Comparison of ENCODE assay signal across 27 cellular contexts in the genomic region with DNA sequence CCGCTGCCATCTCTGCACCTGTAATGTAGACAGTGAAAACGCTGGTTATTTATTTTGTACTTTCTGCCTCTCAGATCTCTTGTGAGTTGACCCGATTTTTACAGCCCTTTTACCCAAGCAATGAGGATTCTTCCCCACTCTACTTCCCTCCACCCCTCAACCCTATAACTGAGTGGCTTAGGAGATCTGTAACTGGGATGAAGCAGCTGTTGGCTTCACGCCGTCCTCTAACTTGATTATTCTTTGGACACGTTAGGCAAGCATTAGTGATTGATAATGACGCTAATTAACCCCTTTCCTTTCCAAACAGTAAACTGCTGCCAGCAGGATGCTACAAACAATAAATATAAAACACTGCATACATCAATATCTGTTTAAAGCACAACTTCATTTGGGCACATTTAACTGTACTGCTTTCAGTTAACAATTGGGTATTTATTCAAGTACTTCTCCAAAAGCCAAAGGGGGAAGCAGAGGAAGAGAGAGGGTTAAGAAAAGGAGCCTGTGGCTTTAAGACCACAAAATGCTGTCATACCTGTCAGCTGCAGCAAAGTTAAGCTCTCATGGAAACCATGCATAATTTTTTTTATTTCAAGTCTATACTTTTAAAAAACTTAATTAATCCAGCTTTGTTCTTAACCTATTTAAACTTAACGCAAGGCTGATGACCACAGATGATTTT. TPM values are rescaled to one million over a fixed set of nuclear protein-coding genes. Genes with fewer than 3 reads are reported as not detected.
DNase-seq lines count a peak whose midpoint lies in the region; ATAC-seq, FAIRE-seq and TF ChIP-seq lines count a peak whose summit lies in the region.
"Had no signal": no experiment of that assay in that cellular context is flagged by ENCODE, and none has a peak within 500 bp of the region (broad histone marks: within the 10 kb centered on the region; RNA-seq: fewer than 3 reads in every experiment).

No MANE protein-coding gene starts in this region.

- H3K9ac ChIP-seq in H1 (replicated peaks in 1 of 4; ENCODE audit: extremely low read depth in 1 of 4, low read depth in 3 of 4, low read length in 3 of 4): no peak overlapping the region

- POLR2A ChIA-PET in H1 (lab: Charles Lee; ENCODE audit: partially characterized antibody): interaction anchor here (0.6 to 2.0 kb wide), 3 partner anchors 11 to 24 kb away, joined by 3 to 5 read pairs (median 4); no protein-coding TSS in a partner anchor
- POLR2A ChIA-PET in Caco-2 (lab: Charles Lee): no interaction called here

- CTCF ChIA-PET in H1 (lab: Charles Lee; ENCODE audit: partially characterized antibody): interaction anchor here (1.1 to 1.4 kb wide), 7 partner anchors 11 to 1143 kb away, joined by 3 to 4 read pairs (median 4); no protein-coding TSS in a partner anchor
- CTCF ChIA-PET in Caco-2 (lab: Charles Lee): no interaction called here

- no peak overlapping the region for H4K91ac ChIP-seq in H1 (replicated peaks; ENCODE audit: insufficient read length, low read length)

- H4K5ac ChIP-seq in H1 (ENCODE audit: insufficient read length, low read depth, low read length): no peak overlapping the region

- H3K9me3 ChIP-seq in H1 (ENCODE audit: insufficient read depth in 2 of 2, low read depth in 1 of 2, low read length in 1 of 2) (no peaks in the 10 kb centered on the region), right cardiac atrium (ENCODE audit: control insufficient read depth, low read length) (no peaks in the 10 kb centered on the region), Caco-2 (no peaks in the 10 kb centered on the region)
- H3K9me3 ChIP-seq: HAP-1, right atrium auricular region had no signal

- H3K4me2 ChIP-seq in H1 (ENCODE audit: insufficient read depth in 1 of 2, low read depth in 2 of 2, low read length in 2 of 2): no peak overlapping the region; a peak in 2 of 4 replicates

- no peak overlapping the region for H4K8ac ChIP-seq in H1 (ENCODE audit: extremely low read depth, insufficient read depth, low read length)

- H3K23me2 ChIP-seq in H1 (ENCODE audit: low read depth, low read length): no peaks in the 10 kb centered on the region; the same call in none of the 2 replicates

- DNase-seq in GDM1 (lab: John Stamatoyannopoulos, UW) (peak; percentile 4), NB4 (ENCODE audit: low read depth) (peak; percentile 75), NOMO-1 (lab: John Stamatoyannopoulos, UW; ENCODE audit: unreplicated experiment in 2 of 2) (peak; percentile 46 to 70), H1 (ENCODE audit: low read depth in 1 of 2, low spot score in 2 of 2) (no peak), right cardiac atrium (no peak), Caco-2 (no peak), cerebellum (ENCODE audit: low spot score) (no peak)
- DNase-seq: activated CD4-positive, alpha-beta T cell treated with anti-CD3 and anti-CD28 coated beads, Interleukin-2, amount 50 U/mL, for 4 hours; activated CD4-positive, CD25-positive, alpha-beta regulatory T cell; caudate nucleus; EL; midbrain; naive thymus-derived CD8-positive, alpha-beta T cell; NCI-H1694; NCI-H226; RPMI8226; stimulated activated naive CD8-positive, alpha-beta T cell treated with anti-CD3 and anti-CD28 coated beads, Interleukin-15, Interleukin-2, amounts not matched to agents 100 U/mL and 50 U/mL, for 24 hours had no signal

- H3K36me3 Mint-ChIP-seq in Caco-2 (ENCODE audit: insufficient read depth, unreplicated experiment): peaks cover 6% of the 10 kb centered on the region

- no peak overlapping the region for H2BK5ac ChIP-seq in H1 (ENCODE audit: low read depth, low read length)

- no peak overlapping the region for H3K23ac ChIP-seq in H1 (ENCODE audit: insufficient read length)

- H3K27ac ChIP-seq in H1 (ENCODE audit: low read depth, low read length) (no peak overlapping the region), right cardiac atrium (ENCODE audit: low read length) (no peak overlapping the region)
- H3K27ac ChIP-seq: C4-2B, right atrium auricular region had no signal

- H3K27me3 Mint-ChIP-seq in Caco-2 (ENCODE audit: insufficient read depth, unreplicated experiment): no peaks in the 10 kb centered on the region

- H2BK120ac ChIP-seq in H1 (replicated peaks; ENCODE audit: low read depth, low read length): no peak overlapping the region

- H3K4me3 ChIP-seq in NB4 (ENCODE audit: low read depth, low read length) (no peak overlapping the region), H1 (ENCODE audit: extremely low read depth in 1 of 4, insufficient read depth in 2 of 4, low read depth in 3 of 4, low read length in 4 of 4) (no peak overlapping the region), right cardiac atrium (ENCODE audit: low read length) (no peak overlapping the region), Caco-2 (ENCODE audit: low read depth, low read length) (no peak overlapping the region)
- H3K4me3 ChIP-seq: HAP-1, right atrium auricular region had no signal

- no peaks in the 10 kb centered on the region for H3K9me3 Mint-ChIP-seq in Caco-2 (ENCODE audit: unreplicated experiment)
- H3K9me3 Mint-ChIP-seq: dendritic cell treated with granulocyte-macrophage colony-stimulating factor and Interleukin-4, amounts not matched to agents 40 ng/mL and 50 ng/mL, for 4 days had no signal

- H2BK12ac ChIP-seq in H1 (ENCODE audit: low read depth, low read length): no peak overlapping the region

- H3K56ac ChIP-seq in H1 (replicated peaks; ENCODE audit: insufficient read length, low read depth, low read length): no peak overlapping the region

- no peak for TF ChIP-seq POLR2A in NB4 (IDR thresholded peaks at IDR 0.05; ENCODE audit: extremely low read depth, insufficient read length)
- no peak for TF ChIP-seq POLR2A in H1 (IDR thresholded peaks at IDR 0.05; ENCODE audit: control extremely low read depth in 1 of 2, low read depth in 2 of 2, low read length in 2 of 2)

- no TSS peak for BruUV-seq in Caco-2 (replicated peaks; lab: Mats Ljungman, UMichigan)

- H4K20me1 ChIP-seq in H1 (replicated peaks in 1 of 2; ENCODE audit: control insufficient read depth in 1 of 2, insufficient read depth in 2 of 2, low read length in 2 of 2): peaks cover 0 to 11% of the 10 kb centered on the region in 2 experiments

- intact Hi-C loops in right cardiac atrium (cut with DNase I): no loop called here
- intact Hi-C loops in Caco-2 (cut with micrococcal nuclease; ENCODE audit: unreplicated experiment): no loop called here

- TF ChIP-seq CTCF in NB4 (IDR thresholded peaks at IDR 0.05; ENCODE audit: low read depth, low read length): no peak
- TF ChIP-seq CTCF in H1 (IDR thresholded peaks at IDR 0.05; ENCODE audit: control extremely low read depth in 1 of 3, insufficient read depth in 1 of 3, low read depth in 1 of 3, low read length in 3 of 3): no peak
- no peak for TF ChIP-seq CTCF in Caco-2 (IDR thresholded peaks at IDR 0.05; ENCODE audit: insufficient read depth in 1 of 2, low read depth in 1 of 2, low read length in 1 of 2, severe bottlenecking in 1 of 2, unreplicated experiment in 1 of 2)

- H3K4me3 Mint-ChIP-seq in Caco-2 (ENCODE audit: unreplicated experiment): no peak overlapping the region
- H3K4me3 Mint-ChIP-seq: activated naive CD4-positive, alpha-beta T cell treated with anti-CD3 and anti-CD28 coated beads, Interleukin-2, amount 50 U/mL, for 24 hours; activated T-helper 1 cell treated with anti-CD3 and anti-CD28 coated beads, Interleukin-12 subunit alpha, Interleukin-12 subunit beta, Interleukin-2, Interleukin-4 antibody, amounts not matched to agents 30 ng/mL and 10 ng/mL and 1 ng/mL, durations not matched to agents 14 hours and 24 hours and 36 hours; dendritic cell treated with granulocyte-macrophage colony-stimulating factor and Interleukin-4, amounts not matched to agents 40 ng/mL and 50 ng/mL, for 4 days; naive thymus-derived CD8-positive, alpha-beta T cell had no signal

- H3K27me3 ChIP-seq in H1 (replicated peaks in 1 of 4; ENCODE audit: control insufficient read depth in 3 of 4, extremely low read depth in 1 of 4, insufficient read depth in 3 of 4, low read length in 3 of 4): peaks cover 69 to 95% (median 88%) of the 10 kb centered on the region in 4 experiments
- H3K27me3 ChIP-seq in right cardiac atrium (ENCODE audit: control insufficient read depth, insufficient read depth): peaks cover 10% of the 10 kb centered on the region
- H3K27me3 ChIP-seq in Caco-2 (replicated peaks; ENCODE audit: control insufficient read depth, insufficient read depth, low read length): no peaks in the 10 kb centered on the region

- H3K4ac ChIP-seq in H1 (replicated peaks; ENCODE audit: insufficient read length, low read depth, low read length): no peak overlapping the region

- H3K36me3 ChIP-seq in H1 (ENCODE audit: control insufficient read depth in 2 of 4, insufficient read depth in 4 of 4, low read length in 3 of 4) (no peaks in the 10 kb centered on the region), Caco-2 (ENCODE audit: control insufficient read depth, insufficient read depth, low read length) (no peaks in the 10 kb centered on the region)
- H3K36me3 ChIP-seq: HAP-1, right atrium auricular region had no signal

- peaks cover 14 to 31% (median 26%) of the 10 kb centered on the region in 4 experiments for H3K4me1 ChIP-seq in H1 (replicated peaks in 1 of 4; ENCODE audit: control insufficient read depth in 3 of 4, insufficient read depth in 4 of 4, low read length in 3 of 4)
- no peaks in the 10 kb centered on the region for H3K4me1 ChIP-seq in right cardiac atrium (ENCODE audit: control insufficient read depth, insufficient read depth, low read length)
- H3K4me1 ChIP-seq in Caco-2: no peaks in the 10 kb centered on the region

- no peak overlapping the region for H2BK15ac ChIP-seq in H1 (ENCODE audit: low read length)

- no peak for FAIRE-seq in H1 (lab: Jason Lieb, UNC)
- FAIRE-seq: D721Med, HepG2, islet of Langerhans had no signal

- H3K27ac Mint-ChIP-seq in Caco-2 (ENCODE audit: unreplicated experiment): no peak overlapping the region
- H3K27ac Mint-ChIP-seq: activated naive CD4-positive, alpha-beta T cell treated with anti-CD3 and anti-CD28 coated beads, Interleukin-2, amount 50 U/mL, for 24 hours; activated T-helper 1 cell treated with anti-CD3 and anti-CD28 coated beads, Interleukin-12 subunit alpha, Interleukin-12 subunit beta, Interleukin-2, Interleukin-4 antibody, amounts not matched to agents 30 ng/mL and 10 ng/mL and 1 ng/mL, durations not matched to agents 14 hours and 24 hours and 36 hours; dendritic cell treated with granulocyte-macrophage colony-stimulating factor and Interleukin-4, amounts not matched to agents 40 ng/mL and 50 ng/mL, for 4 days; naive thymus-derived CD8-positive, alpha-beta T cell had no signal

- H2BK20ac ChIP-seq in H1 (ENCODE audit: low read length): no peak overlapping the region

- H2AK5ac ChIP-seq in H1 (ENCODE audit: low read depth, low read length): no peak overlapping the region

- no peak for TF ChIP-seq EP300 in H1 (IDR thresholded peaks at IDR 0.05; ENCODE audit: borderline replicate concordance in 1 of 2, low read depth in 2 of 2, low read length in 2 of 2)

- no peaks in the 10 kb centered on the region for H3K79me1 ChIP-seq in H1 (ENCODE audit: low read depth, low read length)

- TF ChIP-seq RAD21 in H1 (IDR thresholded peaks at IDR 0.05 in 1 of 2, conservative IDR thresholded peaks at IDR 0.05 in 1 of 2; ENCODE audit: low read depth in 2 of 2, low read length in 2 of 2): no peak

- H3K18ac ChIP-seq in H1 (ENCODE audit: extremely low read depth, low read length): no peak overlapping the region

- ATAC-seq in right cardiac atrium: no peak
- ATAC-seq: HepG2; naive thymus-derived CD8-positive, alpha-beta T cell; SK-N-SH treated with all-trans-retinoic acid at 6 μM for 48 hours; stimulated activated naive CD8-positive, alpha-beta T cell treated with anti-CD3 and anti-CD28 coated beads, Interleukin-15, Interleukin-2, amounts not matched to agents 100 U/mL and 50 U/mL, for 24 hours had no signal

- H3K4me1 Mint-ChIP-seq in Caco-2 (ENCODE audit: low read depth, unreplicated experiment): no peaks in the 10 kb centered on the region

- H3K79me2 ChIP-seq in H1 (ENCODE audit: control insufficient read depth in 1 of 2, insufficient read depth in 2 of 2, low read length in 2 of 2): no peaks in the 10 kb centered on the region

- no peak overlapping the region for H3K14ac ChIP-seq in H1 (ENCODE audit: insufficient read length)

- H2AFZ ChIP-seq in H1 (ENCODE audit: low read length): no peak overlapping the region

- 8% methylated on average over 8 of the region's 8 CpGs; no CpG with 5 or more reads in 1 of the 2 experiments for whole genome bisulfite sequencing in H1 (ENCODE audit: extremely low coverage in 1 of 2, insufficient coverage in 1 of 2, insufficient read length in 1 of 2, insufficient replicate concordance in 2 of 2, low coverage in 1 of 2, low lambda C conversion rate in 2 of 2, missing lambda C conversion rate in 1 of 2), 2 experiments
- WGBS in right cardiac atrium: 6% methylated on average over 8 of the region's 8 CpGs

RNA-seq across cellular contexts. Expression of a gene that starts 21.2 kb away (rescaled TPM):
- 0.10 TPM in 1 of 2 replicates, not detected in the other for total RNA-seq in H1 (2021; fragmentation: NEBNext Ultra II Directional; extraction: Animal tissue kit (Norgen Biotek cat#: 25700))
- 0.23 and 0.24 TPM in 2 replicates for polyA plus RNA-seq in H1 (2011; rRNA removed)
- 0.12 TPM for polyA plus RNA-seq in H1 (2011; cell fraction: cytosol; rRNA removed)
- polyA plus RNA-seq in H1 (2011; cell fraction: nucleus; rRNA removed): 0.24 TPM
- 0.25 to 0.49 TPM (median 0.33 TPM) in 4 replicates for polyA plus RNA-seq in H1 (2012, experiment 1 of 2)
- 0.30 TPM for polyA plus RNA-seq in H1 (2012, experiment 2 of 2)
- polyA plus RNA-seq in H1 (2013, experiment 1 of 2): 0.08 TPM
- 0.07 TPM for polyA plus RNA-seq in H1 (2013, experiment 2 of 2)
- polyA minus RNA-seq in H1 (2011; rRNA and poly(A)+ RNA removed): 0.41 TPM in 1 of 2 replicates, not detected in the other
- polyA minus RNA-seq in H1 (2011; cell fraction: cytosol; rRNA and poly(A)+ RNA removed): 2.3 TPM
- 1.1 TPM for polyA minus RNA-seq in H1 (2011; cell fraction: nucleus; rRNA and poly(A)+ RNA removed)
- total RNA-seq in right cardiac atrium: 1 to 10 TPM in 2 of 4 donors, under 1 TPM in 2; 0.53 to 1.6 (median 0.92) TPM
- polyA plus RNA-seq in right cardiac atrium: 0.57 TPM
- total RNA-seq in Caco-2 (2022): 6.3 and 8.7 TPM in 2 replicates
- 17.1 TPM for total RNA-seq in cerebellum
- total RNA-seq: activated T-helper 1 cell treated with anti-CD3 and anti-CD28 coated beads, Interleukin-12 subunit alpha, Interleukin-12 subunit beta, Interleukin-2, Interleukin-4 antibody, amounts not matched to agents 30 ng/mL and 10 ng/mL and 1 ng/mL, durations not matched to agents 14 hours and 24 hours and 36 hours; HepG2; naive thymus-derived CD8-positive, alpha-beta T cell had no signal
- polyA plus RNA-seq: HepG2; naive thymus-derived CD8-positive, alpha-beta T cell had no signal

Comparison
In these comparisons a context has a peak if more than half of its experiments do, and no peak if none do; other contexts are left out.
1. DNase-seq: peak in GDM1 (single experiment), NB4 (single experiment) and NOMO-1 (2 of 2); none in H1 (0 of 2), right cardiac atrium (0 of 3), Caco-2 (0 of 2) and cerebellum (single experiment).